Comparison of ENCODE assay signal across 21 cellular contexts in the genomic region with DNA sequence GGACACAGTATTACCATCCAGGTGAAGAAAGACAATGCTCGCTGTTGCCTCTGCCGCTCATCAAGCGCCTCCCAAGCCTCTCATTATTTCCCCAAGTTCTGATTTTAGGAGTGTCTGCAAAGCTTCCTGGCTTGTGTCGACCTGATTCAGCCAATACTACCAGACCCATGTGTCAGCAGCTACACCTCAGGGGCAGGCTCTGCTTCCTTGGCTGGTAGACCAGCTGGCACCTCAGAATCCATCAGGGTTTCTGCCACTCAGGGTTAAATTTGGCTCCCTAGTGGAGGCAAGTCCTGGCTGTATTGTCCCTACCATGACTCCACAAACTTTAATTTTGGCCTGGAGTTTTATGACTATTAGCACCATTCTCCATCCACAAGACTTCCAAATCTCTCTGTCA. TPM values are rescaled to one million over a fixed set of nuclear protein-coding genes. Genes with fewer than 3 reads are reported as not detected.
"Had no signal": no experiment of that assay in that cellular context is flagged by ENCODE, and none has a peak within 500 bp of the region (broad histone marks: within the 10 kb centered on the region; RNA-seq: fewer than 3 reads in every experiment).

No MANE protein-coding gene starts in this region.

- H3K4me3 ChIP-seq: coronary artery, esophagus muscularis mucosa, hepatocyte, psoas muscle, right lobe of liver, tibial artery, upper lobe of left lung, uterus had no signal

- H3K36me3 ChIP-seq: esophagus muscularis mucosa, right lobe of liver, tibial artery, upper lobe of left lung, uterus had no signal

- FAIRE-seq: endothelial cell of umbilical vein had no signal

- H3K27me3 ChIP-seq: esophagus muscularis mucosa, hepatocyte, right lobe of liver, tibial artery, upper lobe of left lung, uterus had no signal

- H3K27ac ChIP-seq: coronary artery, esophagus muscularis mucosa, hepatocyte, psoas muscle, right lobe of liver, tibial artery, upper lobe of left lung, uterus had no signal

- H3K9me3 ChIP-seq: esophagus muscularis mucosa, psoas muscle, right lobe of liver, tibial artery, upper lobe of left lung, uterus had no signal

- H3K4me1 ChIP-seq: psoas muscle, right lobe of liver, upper lobe of left lung, uterus had no signal

- DNase-seq: effector CD4-positive, alpha-beta T cell; endodermal cell; foreskin melanocyte; head of caudate nucleus; kidney glomerular epithelial cell; mammary epithelial cell; naive thymus-derived CD4-positive, alpha-beta T cell; nephron progenitor cell; psoas muscle; retina; right lobe of liver; stimulated activated CD4-positive, alpha-beta T cell treated with anti-CD3 and anti-CD28 coated beads, Interleukin-4, amount 100 ng/mL, for 1 hour; stimulated activated CD8-positive, alpha-beta memory T cell treated with anti-CD3 and anti-CD28 coated beads, Interleukin-4, amount 100 ng/mL, for 48 hours; tibial artery; upper lobe of left lung; uterus had no signal

RNA-seq across cellular contexts. Expression of gene SUSD4, which starts 35.4 kb away (rescaled TPM):
- total RNA-seq: endothelial cell of umbilical vein, mesenteric fat pad had no signal
- polyA plus RNA-seq: endothelial cell of umbilical vein had no signal
